10 cellular contexts compared by ENCODE assay signal in genomic region chr18:48715651-48716354, GRCh38.
A peak's percentile ranks its signal among the peaks of the same experiment; 100 is the strongest.
DNase-seq lines count a peak whose midpoint lies in the region; ATAC-seq, FAIRE-seq and TF ChIP-seq lines count a peak whose summit lies in the region.
"Had no signal": no experiment of that assay in that cellular context is flagged by ENCODE, and none has a peak within 500 bp of the region (broad histone marks: within the 10 kb centered on the region; RNA-seq: fewer than 3 reads in every experiment).

No MANE protein-coding gene starts in this region.

- TF ChIP-seq EP300 in HepG2 (IDR thresholded peaks at IDR 0.05; ENCODE audit: low read depth in 2 of 2, low read length in 2 of 2) (no peak), HepG2 (CRISPR knock-in tag; IDR thresholded peaks at IDR 0.05; ENCODE audit: borderline replicate concordance) (no peak)

- DNase-seq in right lobe of liver (peak in 1 of 3 donors; percentile 44), HepG2 (ENCODE audit: low spot score) (no peak), hepatocyte (ENCODE audit: low spot score) (no peak)
- DNase-seq in stimulated activated naive CD8-positive, alpha-beta T cell treated with anti-CD3 and anti-CD28 coated beads, Interleukin-15, Interleukin-2, amounts not matched to agents 100 U/mL and 50 U/mL, for 24 hours = no peak
- no peak for DNase-seq in activated T-helper 1 cell treated with anti-CD3 and anti-CD28 coated beads, Interleukin-12 subunit alpha, Interleukin-12 subunit beta, Interleukin-2, Interleukin-4 antibody, amounts not matched to agents 30 ng/mL and 10 ng/mL and 1 ng/mL, durations not matched to agents 14 hours and 24 hours and 36 hours (ENCODE audit: low spot score)
- DNase-seq: heart right ventricle had no signal

- ATAC-seq in right lobe of liver (peak; percentile 51 to 65 (median 56)), HepG2 (no peak), GM21825 (IDR thresholded peaks at IDR 0.05; ENCODE audit: unreplicated experiment) (no peak)
- ATAC-seq in stimulated activated naive CD8-positive, alpha-beta T cell treated with anti-CD3 and anti-CD28 coated beads, Interleukin-15, Interleukin-2, amounts not matched to agents 100 U/mL and 50 U/mL, for 24 hours = no peak
- ATAC-seq in activated T-helper 17 cell treated with anti-CD3 and anti-CD28 coated beads, Interleukin-2, amount 50 U/mL, for 72 hours (replicated peaks) = no peak
- ATAC-seq: A549 had no signal

- no peak overlapping the region for H3K4me3 Mint-ChIP-seq in activated T-helper 1 cell treated with anti-CD3 and anti-CD28 coated beads, Interleukin-12 subunit alpha, Interleukin-12 subunit beta, Interleukin-2, Interleukin-4 antibody, amounts not matched to agents 30 ng/mL and 10 ng/mL and 1 ng/mL, durations not matched to agents 14 hours and 24 hours and 36 hours
- H3K4me3 Mint-ChIP-seq in activated T-helper 17 cell treated with anti-CD3 and anti-CD28 coated beads, Interleukin-2, amount 50 U/mL, for 72 hours = no peak overlapping the region

- H3K27ac ChIP-seq in right lobe of liver (peak overlapping the region in 1 of 3 donors; percentile 59), HepG2 (ENCODE audit: extremely low read length, insufficient read depth, low read length) (no peak overlapping the region), OCI-LY3 (ENCODE audit: low read length) (peak overlapping the region; percentile 15; the same call in 1 of the 2 replicates), hepatocyte (peak overlapping the region; percentile 54)
- H3K27ac ChIP-seq: A549 had no signal

- intact Hi-C loops in right lobe of liver (cut with DNase I) (no loop called here), HepG2 (cut with micrococcal nuclease; ENCODE audit: unreplicated experiment) (no loop called here)
- intact Hi-C loops in activated T-helper 1 cell treated with anti-CD3 and anti-CD28 coated beads, Interleukin-12 subunit alpha, Interleukin-12 subunit beta, Interleukin-2, Interleukin-4 antibody, amounts not matched to agents 30 ng/mL and 10 ng/mL and 1 ng/mL, durations not matched to agents 14 hours and 24 hours and 36 hours (cut with micrococcal nuclease) = no loop called here

- no peaks in the 10 kb centered on the region for H3K9me2 ChIP-seq in hepatocyte (replicated peaks; ENCODE audit: insufficient read depth)

- H3K9me3 ChIP-seq in right lobe of liver (no peaks in the 10 kb centered on the region), HepG2 (ENCODE audit: low read length) (no peaks in the 10 kb centered on the region), OCI-LY3 (ENCODE audit: insufficient read depth, low read length) (no peaks in the 10 kb centered on the region), hepatocyte (ENCODE audit: low read depth) (no peaks in the 10 kb centered on the region)
- H3K9me3 ChIP-seq: A549, heart right ventricle had no signal

- peaks cover 9% of the 10 kb centered on the region for H3K27me3 Mint-ChIP-seq in activated T-helper 1 cell treated with anti-CD3 and anti-CD28 coated beads, Interleukin-12 subunit alpha, Interleukin-12 subunit beta, Interleukin-2, Interleukin-4 antibody, amounts not matched to agents 30 ng/mL and 10 ng/mL and 1 ng/mL, durations not matched to agents 14 hours and 24 hours and 36 hours (ENCODE audit: insufficient read depth)
- H3K27me3 Mint-ChIP-seq in activated T-helper 17 cell treated with anti-CD3 and anti-CD28 coated beads, Interleukin-2, amount 50 U/mL, for 72 hours = no peaks in the 10 kb centered on the region

- H3K27ac Mint-ChIP-seq in activated T-helper 1 cell treated with anti-CD3 and anti-CD28 coated beads, Interleukin-12 subunit alpha, Interleukin-12 subunit beta, Interleukin-2, Interleukin-4 antibody, amounts not matched to agents 30 ng/mL and 10 ng/mL and 1 ng/mL, durations not matched to agents 14 hours and 24 hours and 36 hours = no peak overlapping the region
- no peak overlapping the region for H3K27ac Mint-ChIP-seq in activated T-helper 17 cell treated with anti-CD3 and anti-CD28 coated beads, Interleukin-2, amount 50 U/mL, for 72 hours

- no peak for FAIRE-seq in HepG2 (lab: Jason Lieb, UNC)
- FAIRE-seq: A549 had no signal

- no peaks in the 10 kb centered on the region for H3K4me1 Mint-ChIP-seq in activated T-helper 1 cell treated with anti-CD3 and anti-CD28 coated beads, Interleukin-12 subunit alpha, Interleukin-12 subunit beta, Interleukin-2, Interleukin-4 antibody, amounts not matched to agents 30 ng/mL and 10 ng/mL and 1 ng/mL, durations not matched to agents 14 hours and 24 hours and 36 hours (ENCODE audit: low read depth)
- no peaks in the 10 kb centered on the region for H3K4me1 Mint-ChIP-seq in activated T-helper 17 cell treated with anti-CD3 and anti-CD28 coated beads, Interleukin-2, amount 50 U/mL, for 72 hours

- H3K36me3 ChIP-seq in right lobe of liver (peaks cover 0 to 34% (median 0%) of the 10 kb centered on the region in 4 donors), HepG2 (replicated peaks in 1 of 2; ENCODE audit: control insufficient read depth in 1 of 2, insufficient read depth in 2 of 2, low read length in 2 of 2) (peaks cover 11 to 26% of the 10 kb centered on the region in 2 experiments; a peak in 4 of 5 replicates), OCI-LY3 (replicated peaks; ENCODE audit: low read depth, low read length) (peaks cover 8% of the 10 kb centered on the region), hepatocyte (replicated peaks; ENCODE audit: insufficient read depth, low read depth) (no peaks in the 10 kb centered on the region)

- CTCF ChIA-PET in HepG2 (lab: Yijun Ruan, JAX; ENCODE audit: low intra/inter-chr PET ratio, low total read pairs) = no interaction called here

- H4K20me1 ChIP-seq in HepG2 (ENCODE audit: insufficient read depth, low read length) = no peaks in the 10 kb centered on the region
- peaks cover 24% of the 10 kb centered on the region for H4K20me1 ChIP-seq in OCI-LY3 (ENCODE audit: insufficient read depth, low read length)
- no peaks in the 10 kb centered on the region for H4K20me1 ChIP-seq in hepatocyte (ENCODE audit: insufficient read depth, poor library complexity, severe bottlenecking)

- H3K9me3 Mint-ChIP-seq in activated T-helper 1 cell treated with anti-CD3 and anti-CD28 coated beads, Interleukin-12 subunit alpha, Interleukin-12 subunit beta, Interleukin-2, Interleukin-4 antibody, amounts not matched to agents 30 ng/mL and 10 ng/mL and 1 ng/mL, durations not matched to agents 14 hours and 24 hours and 36 hours = no peaks in the 10 kb centered on the region
- H3K9me3 Mint-ChIP-seq in activated T-helper 17 cell treated with anti-CD3 and anti-CD28 coated beads, Interleukin-2, amount 50 U/mL, for 72 hours = no peaks in the 10 kb centered on the region

- WGBS in right lobe of liver (ENCODE audit: insufficient coverage, low coverage, low lambda C conversion rate, missing lambda C conversion rate) = 85% methylated on average over 5 of the region's 10 CpGs
- 92% methylated on average over 5 of the region's 10 CpGs for WGBS in HepG2 (ENCODE audit: low lambda C conversion rate)
- 83% methylated on average over 10 of the region's 10 CpGs for WGBS in hepatocyte (ENCODE audit: low lambda C conversion rate, missing lambda C conversion rate)

- H3K4me3 ChIP-seq in right lobe of liver = no peak overlapping the region
- H3K4me3 ChIP-seq in HepG2 (replicated peaks in 1 of 3; ENCODE audit: insufficient read depth in 1 of 3, low read depth in 2 of 3, low read length in 3 of 3) = no peak overlapping the region
- H3K4me3 ChIP-seq in OCI-LY3 (ENCODE audit: low read length) = peak overlapping the region; percentile 45
- no peak overlapping the region for H3K4me3 ChIP-seq in hepatocyte
- H3K4me3 ChIP-seq: A549, heart right ventricle had no signal

- H3K79me2 ChIP-seq in HepG2 (ENCODE audit: insufficient read depth, low read length) = no peaks in the 10 kb centered on the region
- no peaks in the 10 kb centered on the region for H3K79me2 ChIP-seq in OCI-LY3 (ENCODE audit: low read length)
- H3K79me2 ChIP-seq in hepatocyte = peaks cover 4% of the 10 kb centered on the region

- no TSS peak for BruUV-seq in HepG2 (replicated peaks; lab: Mats Ljungman, UMichigan)

- H3K27me3 ChIP-seq in right lobe of liver (no peaks in the 10 kb centered on the region), HepG2 (ENCODE audit: control insufficient read depth in 1 of 2, insufficient read depth in 2 of 2, low read length in 2 of 2) (no peaks in the 10 kb centered on the region), OCI-LY3 (ENCODE audit: low read depth, low read length) (no peaks in the 10 kb centered on the region; the same call in 1 of the 2 replicates), hepatocyte (no peaks in the 10 kb centered on the region)
- H3K27me3 ChIP-seq: heart right ventricle had no signal

- H3K4me1 ChIP-seq in right lobe of liver = no peaks in the 10 kb centered on the region
- H3K4me1 ChIP-seq in HepG2 (ENCODE audit: insufficient read depth, low read length) = no peaks in the 10 kb centered on the region
- peaks cover 23% of the 10 kb centered on the region for H3K4me1 ChIP-seq in OCI-LY3 (ENCODE audit: low read length)
- peaks cover 16% of the 10 kb centered on the region for H3K4me1 ChIP-seq in hepatocyte (ENCODE audit: insufficient read depth)

- TF ChIP-seq CTCF in right lobe of liver (IDR thresholded peaks at IDR 0.05) = no peak
- TF ChIP-seq CTCF in HepG2 (CRISPR knock-in tag; IDR thresholded peaks at IDR 0.05) = no peak
- TF ChIP-seq CTCF in OCI-LY3 (IDR thresholded peaks at IDR 0.05; ENCODE audit: low read depth, low read length) = no peak
- no peak for TF ChIP-seq CTCF in hepatocyte (IDR thresholded peaks at IDR 0.05; ENCODE audit: poor library complexity)

- H2AFZ ChIP-seq in HepG2 (ENCODE audit: low read length) = no peak overlapping the region
- no peak overlapping the region for H2AFZ ChIP-seq in OCI-LY3 (ENCODE audit: low read depth, low read length)
- H2AFZ ChIP-seq in hepatocyte = no peak overlapping the region

- H3K9ac ChIP-seq in HepG2 (ENCODE audit: insufficient read depth, low read depth, low read length) (no peak overlapping the region), OCI-LY3 (ENCODE audit: low read length) (peak overlapping the region; percentile 26; the same call in 1 of the 2 replicates)

- POLR2A ChIA-PET in HepG2 (lab: Yijun Ruan, JAX) = no interaction called here

- H3K36me3 Mint-ChIP-seq in activated T-helper 1 cell treated with anti-CD3 and anti-CD28 coated beads, Interleukin-12 subunit alpha, Interleukin-12 subunit beta, Interleukin-2, Interleukin-4 antibody, amounts not matched to agents 30 ng/mL and 10 ng/mL and 1 ng/mL, durations not matched to agents 14 hours and 24 hours and 36 hours (ENCODE audit: low read depth) = no peaks in the 10 kb centered on the region
- no peaks in the 10 kb centered on the region for H3K36me3 Mint-ChIP-seq in activated T-helper 17 cell treated with anti-CD3 and anti-CD28 coated beads, Interleukin-2, amount 50 U/mL, for 72 hours (ENCODE audit: low read depth)

- in situ Hi-C loops in HepG2 (cut with HindIII; ENCODE audit: extremely low pct_ligation_motif_present, low pct_unique_long_range_greater_than_20kb) = no loop called here

- H3K4me2 ChIP-seq in HepG2 (ENCODE audit: low read depth, low read length) = no peak overlapping the region
- peak overlapping the region; percentile 74 for H3K4me2 ChIP-seq in OCI-LY3 (ENCODE audit: low read length)
- no peak overlapping the region for H3K4me2 ChIP-seq in hepatocyte
- H3K4me2 ChIP-seq: A549 had no signal

- TF ChIP-seq RAD21 in HepG2 (CRISPR knock-in tag; IDR thresholded peaks at IDR 0.05) = no peak

- TF ChIP-seq POLR2A in right lobe of liver (IDR thresholded peaks at IDR 0.05) = no peak
- no peak for TF ChIP-seq POLR2A in HepG2 (IDR thresholded peaks at IDR 0.05; ENCODE audit: insufficient read depth in 1 of 2, low read depth in 2 of 2, low read length in 2 of 2)

Comparison
In these comparisons a context has a peak if more than half of its experiments do, and no peak if none do; other contexts are left out.
1. ATAC-seq: peak in right lobe of liver (4 of 4); none in HepG2 (single experiment), stimulated activated naive CD8-positive, alpha-beta T cell treated with anti-CD3 and anti-CD28 coated beads, Interleukin-15, Interleukin-2, amounts not matched to agents 100 U/mL and 50 U/mL, for 24 hours (single experiment), GM21825 (single experiment) and activated T-helper 17 cell treated with anti-CD3 and anti-CD28 coated beads, Interleukin-2, amount 50 U/mL, for 72 hours (single experiment).